In the genomic region with DNA sequence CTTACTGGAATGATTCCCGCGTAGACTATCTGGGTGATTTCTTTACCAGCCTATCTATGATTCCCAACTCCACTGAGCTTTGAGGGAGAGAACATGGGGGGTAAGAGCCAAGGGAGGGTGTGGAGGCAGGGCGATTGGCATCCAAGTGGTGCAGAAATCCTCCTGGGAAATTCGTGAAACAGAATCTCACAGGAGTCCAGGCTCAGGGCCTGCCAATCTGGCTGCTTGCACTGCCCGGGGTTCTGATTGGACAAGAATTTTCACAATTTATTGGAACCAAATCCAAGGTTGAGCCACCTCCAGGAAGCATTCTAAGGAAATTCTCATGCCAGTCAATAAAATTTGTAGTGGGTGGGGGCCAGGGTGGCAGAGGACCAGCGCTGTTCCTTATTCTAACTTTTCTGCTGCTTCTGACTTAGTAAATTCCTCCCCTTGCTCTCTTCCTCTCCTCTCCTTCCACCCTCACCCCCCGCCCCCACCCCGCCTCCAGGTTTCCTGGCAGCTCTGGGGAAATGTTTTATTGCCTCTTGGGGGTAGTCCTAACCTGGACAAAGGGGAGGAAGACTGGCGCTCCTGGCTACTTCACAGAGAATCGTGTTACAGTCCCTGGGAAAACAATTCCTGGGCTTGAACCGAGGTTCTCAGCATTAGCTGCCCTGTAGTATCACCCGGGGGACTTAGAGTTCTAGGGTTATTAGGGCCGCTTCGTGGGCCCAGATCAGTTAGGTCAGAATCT, we compare ENCODE assay signal across 9 cellular contexts. TPM values are rescaled to one million over a fixed set of nuclear protein-coding genes. Genes with fewer than 3 reads are reported as not detected.
A peak's percentile ranks its signal among the peaks of the same experiment; 100 is the strongest.
DNase-seq lines count a peak whose midpoint lies in the region; ATAC-seq and TF ChIP-seq lines count a peak whose summit lies in the region.
"Had no signal": no experiment of that assay in that cellular context is flagged by ENCODE, and none has a peak within 500 bp of the region (broad histone marks: within the 10 kb centered on the region; RNA-seq: fewer than 3 reads in every experiment).

No MANE protein-coding gene starts in this region.

- H3K4me3 Mint-ChIP-seq in CD4-positive, alpha-beta T cell: peak overlapping the region; percentile 74
- H3K4me3 Mint-ChIP-seq in IgD-negative memory B cell (peak overlapping the region; percentile 79 to 93 (median 84)), neural crest cell (peak overlapping the region; percentile 85)

- no peaks in the 10 kb centered on the region for H3K36me3 ChIP-seq in duodenal mucosa (ENCODE audit: control insufficient read depth in 1 of 2, insufficient read depth in 2 of 2, low read length in 2 of 2)

- intact Hi-C loops in CD4-positive, alpha-beta T cell (cut with DNase I, micrococcal nuclease): no loop called here

- H3K27ac Mint-ChIP-seq in CD4-positive, alpha-beta T cell: no peak overlapping the region
- peak overlapping the region in 1 of 3 donors; percentile 87 for H3K27ac Mint-ChIP-seq in IgD-negative memory B cell
- H3K27ac Mint-ChIP-seq in neural crest cell (ENCODE audit: unreplicated experiment): no peak overlapping the region

- H3K9me3 ChIP-seq in CD4-positive, alpha-beta T cell (ENCODE audit: control insufficient read depth, low read length): no peaks in the 10 kb centered on the region
- H3K9me3 ChIP-seq in duodenal mucosa (ENCODE audit: control insufficient read depth in 1 of 2, low read length in 2 of 2): no peaks in the 10 kb centered on the region

- peaks cover 11% of the 10 kb centered on the region for H3K4me1 Mint-ChIP-seq in CD4-positive, alpha-beta T cell (ENCODE audit: low read depth)
- H3K4me1 Mint-ChIP-seq in IgD-negative memory B cell: peaks cover 9 to 14% (median 10%) of the 10 kb centered on the region in 3 donors
- peaks cover 29% of the 10 kb centered on the region for H3K4me1 Mint-ChIP-seq in neural crest cell

- POLR2A ChIA-PET in CD4-positive, alpha-beta T cell (lab: Charles Lee): no interaction called here

- H3K27me3 Mint-ChIP-seq in CD4-positive, alpha-beta T cell: peaks cover 87% of the 10 kb centered on the region
- H3K27me3 Mint-ChIP-seq in IgD-negative memory B cell (peaks cover 53% of the 10 kb centered on the region), neural crest cell (ENCODE audit: low read depth) (peaks cover 85% of the 10 kb centered on the region)

- no peak for ATAC-seq in CD4-positive, alpha-beta T cell (ENCODE audit: poor library complexity)
- ATAC-seq in HG02678 (IDR thresholded peaks at IDR 0.05; ENCODE audit: unreplicated experiment): no peak

- peaks cover 78% of the 10 kb centered on the region for H3K27me3 ChIP-seq in CD4-positive, alpha-beta T cell (ENCODE audit: control insufficient read depth, insufficient read depth, low read length)
- peaks cover 57 to 68% of the 10 kb centered on the region in 2 donors for H3K27me3 ChIP-seq in duodenal mucosa (ENCODE audit: control insufficient read depth in 1 of 2, insufficient read depth in 2 of 2, low read length in 2 of 2)

- peaks cover 0 to 22% of the 10 kb centered on the region in 2 donors for H3K4me1 ChIP-seq in duodenal mucosa (ENCODE audit: control insufficient read depth in 1 of 2, insufficient read depth in 2 of 2, low read length in 2 of 2)

- H3K27ac ChIP-seq in CD4-positive, alpha-beta T cell (ENCODE audit: low read depth, low read length): no peak overlapping the region
- H3K27ac ChIP-seq in duodenal mucosa (ENCODE audit: low read depth, low read length): no peak overlapping the region

- TF ChIP-seq CTCF in CD4-positive, alpha-beta T cell (IDR thresholded peaks at IDR 0.05): no peak
- TF ChIP-seq CTCF in neural crest cell (conservative IDR thresholded peaks at IDR 0.05): no peak

- H3K9me3 Mint-ChIP-seq in CD4-positive, alpha-beta T cell: no peaks in the 10 kb centered on the region
- H3K9me3 Mint-ChIP-seq in IgD-negative memory B cell (no peaks in the 10 kb centered on the region), neural crest cell (no peaks in the 10 kb centered on the region)

- no peaks in the 10 kb centered on the region for H3K36me3 Mint-ChIP-seq in CD4-positive, alpha-beta T cell (ENCODE audit: low read depth)
- no peaks in the 10 kb centered on the region for H3K36me3 Mint-ChIP-seq in IgD-negative memory B cell
- H3K36me3 Mint-ChIP-seq in neural crest cell (ENCODE audit: low read depth): no peaks in the 10 kb centered on the region

- CTCF ChIA-PET in CD4-positive, alpha-beta T cell (lab: Charles Lee): no interaction called here

- H3K4me3 ChIP-seq in duodenal mucosa (ENCODE audit: low read depth in 1 of 2, low read length in 2 of 2): peak overlapping the region; percentile 52 to 53

- H3K9ac ChIP-seq in duodenal mucosa (ENCODE audit: low read depth in 1 of 2, low read length in 2 of 2): no peak overlapping the region

- in situ Hi-C loops in KBM-7 (cut with MboI; ENCODE audit: low pct_unique_long_range_greater_than_20kb, low sequenced_read_pairs): loop anchor here (25.0 kb wide), 1 partner anchor 258 kb away; no protein-coding TSS in a partner anchor

- no peak for DNase-seq in CD4-positive, alpha-beta T cell
- no peak for DNase-seq in neural crest cell (ENCODE audit: low read depth, low spot score)
- no peak for DNase-seq in KBM-7
- DNase-seq in T-helper 9 cell: no peak
- DNase-seq in stimulated activated CD4-positive, alpha-beta T cell treated with anti-CD3 and anti-CD28 coated beads, Interleukin-15, amount 100 ng/mL, for 24 hours: no peak
- DNase-seq: activated naive CD4-positive, alpha-beta T cell treated with Interleukin-2 at 50 U/mL for 16 hours had no signal

RNA-seq across cellular contexts. Expression of gene BMP6, which starts 3.1 kb away (rescaled TPM):
- total RNA-seq in CD4-positive, alpha-beta T cell: not detected
- polyA plus RNA-seq in IgD-negative memory B cell: 0.89 TPM
- total RNA-seq in neural crest cell: 0.44 and 0.55 TPM in 2 replicates
